ENCODE assay signal across 8 cellular contexts in genomic region chr12:96399919-96400630, GRCh38. TPM values are rescaled to one million over a fixed set of nuclear protein-coding genes. Genes with fewer than 3 reads are reported as not detected.
DNase-seq lines count a peak whose midpoint lies in the region; ATAC-seq and TF ChIP-seq lines count a peak whose summit lies in the region.

Gene CDK17 (minus strand): TSS chr12:96400439. CDS start chr12:96334836, 65,603 bp downstream.

- H3K4me1 ChIP-seq in BE2C (peaks cover 4% of the 10 kb centered on the region; the same call in 1 of the 2 replicates), colonic mucosa (no peaks in the 10 kb centered on the region)

- TF ChIP-seq CTCF in BE2C (IDR thresholded peaks at IDR 0.05; ENCODE audit: low read depth, low read length): peak; percentile 34
- TF ChIP-seq CTCF in colonic mucosa (IDR thresholded peaks at IDR 0.05): no peak

- no peaks in the 10 kb centered on the region for H3K9me3 ChIP-seq in BE2C
- H3K9me3 ChIP-seq in colonic mucosa: no peaks in the 10 kb centered on the region

- DNase-seq in BE2C (peak; percentile 82), GM19238 (ENCODE audit: insufficient read length, low spot score) (peak; percentile 69), NCI-H510A treated with DMSO at 0.1 percent for 48 hours (lab: John Stamatoyannopoulos, UW) (peak; percentile 69), colonic mucosa (peak; percentile 84), left lobe of liver (ENCODE audit: low spot score) (peak; percentile 86)
- DNase-seq in activated CD4-positive, alpha-beta T cell treated with anti-CD3 and anti-CD28 coated beads for 48 hours: peak; percentile 90
- peak; percentile 86 for DNase-seq in stimulated activated CD4-positive, alpha-beta T cell treated with anti-CD3 and anti-CD28 coated beads, Interleukin-2, amount 100 ng/mL, for 24 hours

- H3K36me3 ChIP-seq in BE2C: peaks cover 4% of the 10 kb centered on the region; the same call in 1 of the 2 replicates
- no peaks in the 10 kb centered on the region for H3K36me3 ChIP-seq in colonic mucosa

- H3K4me3 ChIP-seq in BE2C (ENCODE audit: low read depth, low read length) (peak within 1 kb of the TSS; percentile 83), colonic mucosa (peak within 1 kb of the TSS; percentile 92)

- H3K27me3 ChIP-seq in BE2C: no peaks in the 10 kb centered on the region
- H3K27me3 ChIP-seq in colonic mucosa: no peaks in the 10 kb centered on the region

- H3K9ac ChIP-seq in colonic mucosa (ENCODE audit: low read depth in 2 of 2, low read length in 2 of 2): peak within 1 kb of the TSS; percentile 95 to 99

- H3K27ac ChIP-seq in colonic mucosa: peak within 1 kb of the TSS; percentile 100

- ATAC-seq in HG03442 (IDR thresholded peaks at IDR 0.05; ENCODE audit: unreplicated experiment) (peak; percentile 39), left lobe of liver (peak; percentile 87)

- intact Hi-C loops in colonic mucosa (cut with DNase I): loop anchor here (2.0 to 10.0 kb wide), 6 partner anchors 55 to 338 kb away; no protein-coding TSS in a partner anchor

RNA-seq across cellular contexts. Expression of gene CDK17, which starts in this region (rescaled TPM):
- polyA plus RNA-seq in BE2C (2012; ENCODE audit: insufficient read depth, insufficient read length, low read depth): 9.8 TPM
- total RNA-seq in colonic mucosa (10 to 100 TPM; 13.2 to 23.4 TPM), left lobe of liver (8.2 TPM)

Comparison
In these comparisons a context has a peak if more than half of its experiments do, and no peak if none do; other contexts are left out.
1. Peak in every context shown above with its lines: DNase-seq, ATAC-seq, H3K4me3 ChIP-seq and H3K27ac ChIP-seq.